ENCODE assay signal across 8 cellular contexts in genomic region chr14:75125617-75126016, GRCh38.
DNase-seq lines count a peak whose midpoint lies in the region; TF ChIP-seq lines count a peak whose summit lies in the region.

No MANE protein-coding gene starts in this region.

- DNase-seq in GM06990 (ENCODE audit: extremely low read depth, insufficient read length) (no peak), epithelial cell of esophagus (ENCODE audit: low read depth) (peak; percentile 54), T1000 (lab: John Stamatoyannopoulos, UW) (no peak), middle frontal gyrus (ENCODE audit: extremely low spot score, low spot score) (no peak), GM19238 (ENCODE audit: insufficient read length, low spot score) (no peak), NCI-H2196 treated with DMSO at 0.1 percent for 48 hours (lab: John Stamatoyannopoulos, UW; ENCODE audit: unreplicated experiment) (no peak)

- H3K4me3 ChIP-seq in GM06990 (replicated peaks; ENCODE audit: low read depth, low read length), result peak overlapping the region; percentile 89
- H3K4me3 ChIP-seq in OCI-LY3 (ENCODE audit: low read length), result peak overlapping the region; percentile 89
- H3K4me3 ChIP-seq in epithelial cell of esophagus (ENCODE audit: low read length), result peak overlapping the region; percentile 61
- H3K4me3 ChIP-seq in rectal smooth muscle tissue (ENCODE audit: low read length), result no peak overlapping the region

- H3K36me3 ChIP-seq in GM06990 (ENCODE audit: control insufficient read depth, insufficient read depth, low read length) (no peaks in the 10 kb centered on the region; the same call in 1 of the 2 replicates), OCI-LY3 (replicated peaks; ENCODE audit: low read depth, low read length) (peaks cover 9% of the 10 kb centered on the region), rectal smooth muscle tissue (ENCODE audit: control insufficient read depth, insufficient read depth, low read length) (no peaks in the 10 kb centered on the region)

- no peak overlapping the region for H2AFZ ChIP-seq in OCI-LY3 (ENCODE audit: low read depth, low read length)

- peaks cover 15% of the 10 kb centered on the region for H3K4me1 ChIP-seq in OCI-LY3 (ENCODE audit: low read length)
- peaks cover 14% of the 10 kb centered on the region for H3K4me1 ChIP-seq in rectal smooth muscle tissue (ENCODE audit: control insufficient read depth, insufficient read depth, low read length)

- TF ChIP-seq CTCF in GM06990 (IDR thresholded peaks at IDR 0.05; ENCODE audit: insufficient read depth, low read length, poor library complexity, severe bottlenecking), result no peak
- no peak for TF ChIP-seq CTCF in OCI-LY3 (IDR thresholded peaks at IDR 0.05; ENCODE audit: low read depth, low read length)
- TF ChIP-seq CTCF in epithelial cell of esophagus (IDR thresholded peaks at IDR 0.05; ENCODE audit: insufficient read depth, low read depth, low read length, missing control alignments), result no peak

- no peaks in the 10 kb centered on the region for H4K20me1 ChIP-seq in OCI-LY3 (ENCODE audit: insufficient read depth, low read length)

- H3K9ac ChIP-seq in OCI-LY3 (ENCODE audit: low read length) (peak overlapping the region; percentile 88), rectal smooth muscle tissue (ENCODE audit: low read length) (no peak overlapping the region)

- H3K4me2 ChIP-seq in OCI-LY3 (ENCODE audit: low read length), result peak overlapping the region; percentile 89

- H3K27me3 ChIP-seq in GM06990 (replicated peaks; ENCODE audit: control insufficient read depth, insufficient read depth, low read length) (no peaks in the 10 kb centered on the region), OCI-LY3 (ENCODE audit: low read depth, low read length) (no peaks in the 10 kb centered on the region), rectal smooth muscle tissue (ENCODE audit: control insufficient read depth, insufficient read depth, low read length) (no peaks in the 10 kb centered on the region)

- no peaks in the 10 kb centered on the region for H3K9me3 ChIP-seq in OCI-LY3 (ENCODE audit: insufficient read depth, low read length)

- peaks cover 34% of the 10 kb centered on the region for H3K79me2 ChIP-seq in OCI-LY3 (ENCODE audit: low read length)

- H3K27ac ChIP-seq in OCI-LY3 (ENCODE audit: low read length) (no peak overlapping the region), rectal smooth muscle tissue (ENCODE audit: low read depth, low read length) (peak overlapping the region; percentile 91)
